ENCODE assay signal across 17 cellular contexts in the genomic region with DNA sequence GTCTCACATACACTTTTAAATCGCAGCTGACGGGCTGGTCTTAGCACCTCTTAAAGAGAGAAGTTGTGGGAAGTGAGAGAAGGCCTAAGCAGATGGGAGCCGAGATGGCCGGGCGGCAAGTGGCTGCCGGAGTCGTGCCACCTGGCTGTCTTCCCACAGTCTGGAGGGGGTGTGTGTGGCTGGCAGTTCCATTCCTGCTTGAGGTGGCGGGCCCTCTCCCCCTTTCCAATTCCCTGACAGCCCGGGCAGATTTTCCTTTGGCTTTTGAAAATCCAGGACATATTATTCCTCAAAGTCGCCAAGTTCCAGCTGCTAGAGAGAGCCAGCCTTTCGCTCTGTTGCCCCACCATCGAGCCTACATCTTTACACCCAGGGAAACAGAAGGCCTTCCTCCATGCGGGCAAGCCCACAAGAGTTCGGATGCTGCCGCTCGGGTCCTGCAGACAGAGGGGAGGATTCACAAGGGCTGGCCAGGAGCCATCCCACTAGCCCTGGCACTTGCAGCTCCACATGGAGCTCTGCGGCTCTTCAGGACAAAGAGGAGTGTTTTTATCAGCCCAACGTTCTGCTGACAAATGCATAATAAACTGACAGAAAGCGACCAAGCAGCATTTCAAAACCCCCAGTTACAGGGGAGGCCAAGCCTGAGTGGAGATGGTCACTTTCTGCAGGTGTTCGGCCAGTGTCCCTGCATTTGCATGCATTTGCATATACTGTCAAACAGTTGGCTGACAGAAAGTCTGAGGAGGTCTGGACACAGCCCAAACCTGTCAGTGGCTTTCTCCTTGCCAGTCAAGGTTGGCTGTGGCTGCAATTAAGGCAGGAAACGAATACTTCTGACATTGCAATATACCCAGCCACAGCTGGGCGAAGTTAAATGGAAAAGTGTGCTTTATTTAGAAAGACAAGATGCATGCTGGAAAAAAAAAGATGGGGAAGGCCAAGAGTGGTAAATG. TPM values are rescaled to one million over a fixed set of nuclear protein-coding genes. Genes with fewer than 3 reads are reported as not detected.
DNase-seq lines count a peak whose midpoint lies in the region; ATAC-seq lines count a peak whose summit lies in the region.
"Had no signal": no experiment of that assay in that cellular context is flagged by ENCODE, and none has a peak within 500 bp of the region (broad histone marks: within the 10 kb centered on the region; RNA-seq: fewer than 3 reads in every experiment).

No MANE protein-coding gene starts in this region.

- no peak for ATAC-seq in GM18867 (IDR thresholded peaks at IDR 0.05; ENCODE audit: unreplicated experiment)

- H3K27ac Mint-ChIP-seq in activated CD4-positive, alpha-beta T cell treated with anti-CD3 and anti-CD28 coated beads, Interleukin-2, amount 10 ng/mL, durations not matched to agents 24 days and 14 days, result no peak overlapping the region

- intact Hi-C loops in activated CD4-positive, alpha-beta T cell treated with anti-CD3 and anti-CD28 coated beads, Interleukin-2, amount 10 ng/mL, durations not matched to agents 24 days and 14 days (cut with micrococcal nuclease), result no loop called here

- peak overlapping the region; percentile 16 for H3K4me3 Mint-ChIP-seq in activated CD4-positive, alpha-beta T cell treated with anti-CD3 and anti-CD28 coated beads, Interleukin-2, amount 10 ng/mL, durations not matched to agents 24 days and 14 days

- H3K9me3 Mint-ChIP-seq in activated CD4-positive, alpha-beta T cell treated with anti-CD3 and anti-CD28 coated beads, Interleukin-2, amount 10 ng/mL, durations not matched to agents 24 days and 14 days, result no peaks in the 10 kb centered on the region

- peaks cover 8% of the 10 kb centered on the region for H3K4me1 Mint-ChIP-seq in activated CD4-positive, alpha-beta T cell treated with anti-CD3 and anti-CD28 coated beads, Interleukin-2, amount 10 ng/mL, durations not matched to agents 24 days and 14 days

- peaks cover 40% of the 10 kb centered on the region for H3K27me3 Mint-ChIP-seq in activated CD4-positive, alpha-beta T cell treated with anti-CD3 and anti-CD28 coated beads, Interleukin-2, amount 10 ng/mL, durations not matched to agents 24 days and 14 days

- DNase-seq in activated CD4-positive, alpha-beta T cell treated with anti-CD3 and anti-CD28 coated beads, Interleukin-2, amount 10 ng/mL, durations not matched to agents 24 days and 14 days, result no peak
- no peak for DNase-seq in activated CD4-positive, alpha-beta T cell treated with anti-CD3 and anti-CD28 coated beads for 4 hours
- DNase-seq in NCI-H1694 (lab: John Stamatoyannopoulos, UW) (peak; percentile 77), caudate nucleus (lab: John Stamatoyannopoulos, UW) (peak in 57 of 61 donors; percentile 29 to 89 (median 75)), pons (ENCODE audit: low spot score) (peak; percentile 94), COLO668 (lab: John Stamatoyannopoulos, UW; ENCODE audit: unreplicated experiment) (no peak), NCI-H1436 (lab: John Stamatoyannopoulos, UW) (no peak)
- DNase-seq: activated CD4-positive, CD25-positive, alpha-beta regulatory T cell; activated T-cell treated with anti-CD3 and anti-CD28 coated beads, Interleukin-2, amount 50 U/mL, for 48 hours; heart right ventricle; MG63; NCI-H82 had no signal

- H3K36me3 Mint-ChIP-seq in activated CD4-positive, alpha-beta T cell treated with anti-CD3 and anti-CD28 coated beads, Interleukin-2, amount 10 ng/mL, durations not matched to agents 24 days and 14 days (ENCODE audit: low read depth), result no peaks in the 10 kb centered on the region

- peak overlapping the region; percentile 92 for H3K27ac ChIP-seq in caudate nucleus (ENCODE audit: low read depth, low read length)
- H3K27ac ChIP-seq: heart right ventricle had no signal

RNA-seq across cellular contexts. Expression of a gene that starts 45.9 kb away (rescaled TPM):
- not detected in 2 replicates for total RNA-seq in activated CD4-positive, alpha-beta T cell treated with anti-CD3 and anti-CD28 coated beads, Interleukin-2, amount 10 ng/mL, durations not matched to agents 24 days and 14 days
- total RNA-seq: A673, endothelial cell of umbilical vein, H4, osteoblast had no signal

Comparison
In these comparisons a context has a peak if more than half of its experiments do, and no peak if none do; other contexts are left out.
1. DNase-seq: peak in NCI-H1694 (single experiment), caudate nucleus (57 of 61) and pons (single experiment); none in activated CD4-positive, alpha-beta T cell treated with anti-CD3 and anti-CD28 coated beads, Interleukin-2, amount 10 ng/mL, durations not matched to agents 24 days and 14 days (single experiment), activated CD4-positive, alpha-beta T cell treated with anti-CD3 and anti-CD28 coated beads for 4 hours (0 of 2), COLO668 (single experiment) and NCI-H1436 (single experiment).